Comparison of ENCODE assay signal across 10 cellular contexts in the genomic region with DNA sequence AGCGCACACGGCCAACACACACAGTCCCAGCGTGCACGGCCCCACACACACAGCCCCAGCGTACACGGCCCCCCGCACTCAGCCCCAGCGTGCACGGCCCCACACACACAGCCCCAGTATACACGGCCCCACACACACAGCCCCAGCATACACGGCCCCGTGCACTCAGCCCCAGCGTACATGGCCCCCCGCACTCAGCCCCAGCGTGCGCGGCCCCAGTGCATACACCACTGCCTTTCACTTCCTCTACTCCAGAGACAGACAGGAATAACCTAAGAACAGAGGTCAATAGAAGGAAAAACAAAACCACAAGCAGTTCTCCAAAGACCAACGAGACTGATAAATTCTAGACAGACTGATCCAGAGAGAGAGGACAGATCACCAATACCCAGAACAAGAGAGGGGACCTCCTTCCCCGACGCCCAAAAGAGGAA. TPM values are rescaled to one million over a fixed set of nuclear protein-coding genes. Genes with fewer than 3 reads are reported as not detected.
DNase-seq lines count a peak whose midpoint lies in the region; ATAC-seq and TF ChIP-seq lines count a peak whose summit lies in the region.
"Had no signal": no experiment of that assay in that cellular context is flagged by ENCODE, and none has a peak within 500 bp of the region (broad histone marks: within the 10 kb centered on the region; RNA-seq: fewer than 3 reads in every experiment).

No MANE protein-coding gene starts in this region.

- intact Hi-C loops in Right ventricle myocardium inferior (cut with DNase I), result no loop called here
- intact Hi-C loops in lower lobe of right lung (cut with DNase I), result no loop called here
- intact Hi-C loops in upper lobe of right lung (cut with DNase I), result no loop called here
- intact Hi-C loops in stomach (cut with DNase I; ENCODE audit: low total_unique reads), result no loop called here
- intact Hi-C loops in esophagus muscularis mucosa (cut with DNase I), result no loop called here

- TF ChIP-seq EP300 in stomach (IDR thresholded peaks at IDR 0.05) (no peak), esophagus muscularis mucosa (IDR thresholded peaks at IDR 0.05) (no peak)

- H3K4me3 ChIP-seq in right atrium auricular region (no peak overlapping the region), lower lobe of right lung (peak overlapping the region; percentile 27), upper lobe of right lung (no peak overlapping the region), stomach (peak overlapping the region in 1 of 4 donors; percentile 6), esophagus muscularis mucosa (no peak overlapping the region)

- TF ChIP-seq CTCF in right atrium auricular region (IDR thresholded peaks at IDR 0.05) (no peak), lower lobe of right lung (IDR thresholded peaks at IDR 0.05) (no peak), upper lobe of right lung (IDR thresholded peaks at IDR 0.05) (no peak), stomach (IDR thresholded peaks at IDR 0.05) (no peak), esophagus muscularis mucosa (IDR thresholded peaks at IDR 0.05) (no peak)

- peak; percentile 31 for ATAC-seq in Right ventricle myocardium inferior
- ATAC-seq in lower lobe of right lung, result peak; percentile 44 to 70
- ATAC-seq in upper lobe of right lung, result peak; percentile 71
- no peak for ATAC-seq in GM21737 (IDR thresholded peaks at IDR 0.05; ENCODE audit: unreplicated experiment)

- H3K27ac ChIP-seq in right atrium auricular region, result no peak overlapping the region
- H3K27ac ChIP-seq in lower lobe of right lung, result no peak overlapping the region
- no peak overlapping the region for H3K27ac ChIP-seq in upper lobe of right lung
- no peak overlapping the region for H3K27ac ChIP-seq in stomach
- H3K27ac ChIP-seq in esophagus muscularis mucosa (replicated peaks in 1 of 4), result no peak overlapping the region
- H3K27ac ChIP-seq: vagina had no signal

- DNase-seq in Right ventricle myocardium inferior (ENCODE audit: missing footprints) (peak; percentile 50), right atrium auricular region (ENCODE audit: low spot score) (no peak), UCSD-AML1 (lab: John Stamatoyannopoulos, UW; ENCODE audit: unreplicated experiment) (peak; percentile 33), lower lobe of right lung (peak; percentile 55), upper lobe of right lung (peak; percentile 55), stomach (no peak), esophagus muscularis mucosa (ENCODE audit: extremely low spot score) (no peak)
- DNase-seq: effector CD8-positive, alpha-beta T cell had no signal

- no peaks in the 10 kb centered on the region for H3K9me3 ChIP-seq in right atrium auricular region
- no peaks in the 10 kb centered on the region for H3K9me3 ChIP-seq in lower lobe of right lung
- no peaks in the 10 kb centered on the region for H3K9me3 ChIP-seq in upper lobe of right lung
- no peaks in the 10 kb centered on the region for H3K9me3 ChIP-seq in stomach
- no peaks in the 10 kb centered on the region for H3K9me3 ChIP-seq in esophagus muscularis mucosa
- H3K9me3 ChIP-seq: vagina had no signal

- H3K4me1 ChIP-seq in right atrium auricular region (no peaks in the 10 kb centered on the region), lower lobe of right lung (peaks cover 25% of the 10 kb centered on the region), upper lobe of right lung (peaks cover 20% of the 10 kb centered on the region), stomach (peaks cover 12 to 35% (median 18%) of the 10 kb centered on the region in 4 donors), esophagus muscularis mucosa (peaks cover 0 to 17% (median 12%) of the 10 kb centered on the region in 4 donors)

- no peaks in the 10 kb centered on the region for H3K27me3 ChIP-seq in right atrium auricular region
- H3K27me3 ChIP-seq in lower lobe of right lung (ENCODE audit: low read depth), result no peaks in the 10 kb centered on the region
- H3K27me3 ChIP-seq in upper lobe of right lung, result no peaks in the 10 kb centered on the region
- no peaks in the 10 kb centered on the region for H3K27me3 ChIP-seq in stomach
- H3K27me3 ChIP-seq in esophagus muscularis mucosa, result no peaks in the 10 kb centered on the region
- H3K27me3 ChIP-seq: vagina had no signal

- WGBS in stomach, 5 donors, result 48 to 83% (median 75%) methylated on average over 3 to 20 of the region's 20 CpGs
- WGBS in esophagus muscularis mucosa, result 51% methylated on average over 10 of the region's 20 CpGs

- peaks cover 24% of the 10 kb centered on the region for H3K36me3 ChIP-seq in right atrium auricular region
- H3K36me3 ChIP-seq in lower lobe of right lung, result peaks cover 32% of the 10 kb centered on the region
- H3K36me3 ChIP-seq in upper lobe of right lung, result peaks cover 32% of the 10 kb centered on the region
- peaks cover 24 to 35% (median 33%) of the 10 kb centered on the region in 4 donors for H3K36me3 ChIP-seq in stomach
- peaks cover 12 to 34% (median 32%) of the 10 kb centered on the region in 4 donors for H3K36me3 ChIP-seq in esophagus muscularis mucosa

- TF ChIP-seq POLR2A in stomach (IDR thresholded peaks at IDR 0.05) (no peak), esophagus muscularis mucosa (IDR thresholded peaks at IDR 0.05; ENCODE audit: low read depth) (no peak)

RNA-seq across cellular contexts. Expression of a gene that starts 17.1 kb away (rescaled TPM):
- total RNA-seq in Right ventricle myocardium inferior (29.3 TPM), right atrium auricular region (10 to 100 TPM; 27.8 to 52.2 TPM), lower lobe of right lung (130 TPM), upper lobe of right lung (138 TPM), stomach (100 to 1,000 TPM in 4 of 5 donors, 10 to 100 TPM in 1; 71.8 to 503 (median 194) TPM), esophagus muscularis mucosa (10 to 100 TPM; 64.8 to 73.9 (median 70.6) TPM)
- polyA plus RNA-seq in stomach, result 100 to 1,000 TPM; 128 to 149 (median 133) TPM

RNA-seq across cellular contexts. Expression of a gene that starts 17.2 kb away (rescaled TPM):
- total RNA-seq in Right ventricle myocardium inferior (17.4 TPM), right atrium auricular region (10 to 100 TPM; 20.2 to 24.0 TPM), lower lobe of right lung (45.3 TPM), upper lobe of right lung (42.4 TPM), stomach (10 to 100 TPM in 4 of 5 donors, 1 to 10 TPM in 1; 7.3 to 82.8 (median 20.1) TPM), esophagus muscularis mucosa (10 to 100 TPM; 17.6 to 39.5 (median 20.0) TPM)
- 10 to 100 TPM; 16.6 to 39.4 (median 18.9) TPM for polyA plus RNA-seq in stomach

RNA-seq across cellular contexts. Expression of a gene that starts 58.3 kb away (rescaled TPM):
- total RNA-seq in Right ventricle myocardium inferior (3.8 TPM), right atrium auricular region (1 to 10 TPM; 3.1 to 4.8 TPM), lower lobe of right lung (18.8 TPM), upper lobe of right lung (19.1 TPM), stomach (100 to 1,000 TPM in 1 of 5 donors, 10 to 100 TPM in 1, 1 to 10 TPM in 3; 5.8 to 176 (median 8.8) TPM), esophagus muscularis mucosa (10 to 100 TPM in 2 of 4 donors, 1 to 10 TPM in 2; 7.5 to 11.9 (median 9.9) TPM)
- 1 to 10 TPM; 3.8 to 6.6 (median 5.4) TPM for polyA plus RNA-seq in stomach

Comparison
In these comparisons a context has a peak if more than half of its experiments do, and no peak if none do; other contexts are left out.
1. DNase-seq: peak in Right ventricle myocardium inferior (single experiment), UCSD-AML1 (single experiment), lower lobe of right lung (single experiment) and upper lobe of right lung (single experiment); none in right atrium auricular region (single experiment), stomach (single experiment) and esophagus muscularis mucosa (single experiment).